Comparison of ENCODE assay signal across 18 cellular contexts in the genomic region with DNA sequence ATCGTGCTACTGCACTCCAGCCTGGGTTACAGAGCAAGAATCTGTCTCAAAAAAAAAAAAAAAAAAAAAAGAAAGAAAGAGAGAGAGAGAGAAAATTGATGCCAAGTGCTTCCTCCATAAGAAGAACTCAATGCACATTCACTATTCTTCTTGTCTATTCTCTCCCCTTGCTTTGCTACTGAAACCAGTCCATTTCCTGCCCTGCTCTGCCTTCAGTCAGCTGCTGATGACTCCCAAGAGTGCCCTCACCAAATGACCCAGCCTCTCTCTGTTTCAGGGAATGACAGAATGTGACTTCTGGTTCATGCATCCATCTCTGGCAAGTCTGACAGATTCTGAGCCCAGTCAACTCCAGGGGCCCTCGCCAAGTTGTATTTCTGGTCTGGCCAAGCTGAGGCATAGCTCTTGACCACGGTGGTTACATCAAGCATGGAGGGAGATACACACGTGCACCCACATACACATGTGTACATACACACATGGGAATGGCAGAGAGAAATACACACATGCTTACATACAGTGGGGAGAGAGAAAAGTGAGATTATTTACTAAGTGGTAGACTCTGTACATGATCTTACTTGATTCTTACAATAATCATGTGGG.
"Had no signal": no experiment of that assay in that cellular context is flagged by ENCODE, and none has a peak within 500 bp of the region (broad histone marks: within the 10 kb centered on the region; RNA-seq: fewer than 3 reads in every experiment).

No MANE protein-coding gene starts in this region.

- H3K36me3 ChIP-seq: heart right ventricle, neutrophil, sigmoid colon, upper lobe of left lung, uterus had no signal

- H3K4me1 ChIP-seq: psoas muscle, sigmoid colon, upper lobe of left lung, uterus had no signal

- H3K4me3 ChIP-seq: dorsolateral prefrontal cortex, heart right ventricle, lung, psoas muscle, sigmoid colon, upper lobe of left lung, uterus had no signal

- H3K27me3 ChIP-seq: dorsolateral prefrontal cortex, neutrophil, sigmoid colon, upper lobe of left lung, uterus had no signal

- H3K27ac Mint-ChIP-seq: naive thymus-derived CD4-positive, alpha-beta T cell had no signal

- H3K9me3 ChIP-seq: neutrophil, psoas muscle, sigmoid colon, upper lobe of left lung, uterus had no signal

- H3K4me1 Mint-ChIP-seq: naive thymus-derived CD4-positive, alpha-beta T cell had no signal

- ATAC-seq: left lobe of liver; naive thymus-derived CD4-positive, alpha-beta T cell; psoas muscle had no signal

- H3K4me3 Mint-ChIP-seq: naive thymus-derived CD4-positive, alpha-beta T cell had no signal

- H3K27ac ChIP-seq: dorsolateral prefrontal cortex, heart right ventricle, neutrophil, psoas muscle, sigmoid colon, upper lobe of left lung, uterus had no signal

- DNase-seq: cortex of kidney; dorsolateral prefrontal cortex; effector CD8-positive, alpha-beta T cell; heart right ventricle; hypothalamus; mesendoderm; naive thymus-derived CD4-positive, alpha-beta T cell; psoas muscle; retina; sigmoid colon; small intestine; stimulated activated CD4-positive, alpha-beta T cell treated with anti-CD3 and anti-CD28 coated beads, Interleukin-12 subunit alpha, Interleukin-12 subunit beta, amount 100 ng/mL, for 4 hours; stimulated activated naive CD4-positive, alpha-beta T cell; upper lobe of left lung; uterus had no signal
